Comparison of ENCODE assay signal across 12 cellular contexts in genomic region chr4:76423159-76423558, GRCh38. TPM values are rescaled to one million over a fixed set of nuclear protein-coding genes. Genes with fewer than 3 reads are reported as not detected.
"Had no signal": no experiment of that assay in that cellular context is flagged by ENCODE, and none has a peak within 500 bp of the region (broad histone marks: within the 10 kb centered on the region; RNA-seq: fewer than 3 reads in every experiment).

No MANE protein-coding gene starts in this region.

RNA-seq across cellular contexts. Expression of gene CCDC158, which starts 2.2 kb away (rescaled TPM):
- total RNA-seq: activated naive CD4-positive, alpha-beta T cell treated with anti-CD3 and anti-CD28 coated beads for 36 hours; activated naive CD4-positive, alpha-beta T cell treated with anti-CD3 and anti-CD28 coated beads, Interleukin-2, amount 50 U/mL, for 72 hours; activated naive CD8-positive, alpha-beta T cell treated with anti-CD3 and anti-CD28 coated beads for 36 hours; activated naive CD8-positive, alpha-beta T cell treated with anti-CD3 and anti-CD28 coated beads, Interleukin-2, amount 10 ng/mL, durations not matched to agents 7 days and 5 days; activated T-cell treated with anti-CD3 and anti-CD28 coated beads, Interleukin-2, amount 50 U/mL, for 4 hours; activated T-cell treated with anti-CD3 and anti-CD28 coated beads, Interleukin-2, amount 50 U/mL, for 72 hours; activated T-helper 1 cell treated with anti-CD3 and anti-CD28 coated beads, Interleukin-12 subunit alpha, Interleukin-12 subunit beta, Interleukin-2, Interleukin-4 antibody, amounts not matched to agents 30 ng/mL and 10 ng/mL and 1 ng/mL, durations not matched to agents 14 hours and 24 hours and 36 hours; activated T-helper 17 cell treated with anti-CD3 and anti-CD28 coated beads, Interleukin-2, amount 50 U/mL, for 72 hours; activated T-helper 2 cell treated with anti-CD3 and anti-CD28 coated beads, Interferon-gamma antibody, Interleukin-2, Interleukin-4, amounts not matched to agents 10 μg/mL and 5 μg/mL and 100 μg/mL, durations not matched to agents 14 hours and 24 hours and 36 hours; astrocyte; cardiac muscle cell; chondrocyte had no signal

RNA-seq across cellular contexts. Expression of gene SHROOM3, which starts 11.9 kb away (rescaled TPM):
- total RNA-seq: activated naive CD8-positive, alpha-beta T cell treated with anti-CD3 and anti-CD28 coated beads, Interleukin-2, amount 10 ng/mL, durations not matched to agents 7 days and 5 days; activated T-helper 17 cell treated with anti-CD3 and anti-CD28 coated beads, Interleukin-2, amount 50 U/mL, for 72 hours; activated T-helper 2 cell treated with anti-CD3 and anti-CD28 coated beads, Interferon-gamma antibody, Interleukin-2, Interleukin-4, amounts not matched to agents 10 μg/mL and 5 μg/mL and 100 μg/mL, durations not matched to agents 14 hours and 24 hours and 36 hours had no signal
